Comparison of ENCODE assay signal across 18 cellular contexts in the genomic region with DNA sequence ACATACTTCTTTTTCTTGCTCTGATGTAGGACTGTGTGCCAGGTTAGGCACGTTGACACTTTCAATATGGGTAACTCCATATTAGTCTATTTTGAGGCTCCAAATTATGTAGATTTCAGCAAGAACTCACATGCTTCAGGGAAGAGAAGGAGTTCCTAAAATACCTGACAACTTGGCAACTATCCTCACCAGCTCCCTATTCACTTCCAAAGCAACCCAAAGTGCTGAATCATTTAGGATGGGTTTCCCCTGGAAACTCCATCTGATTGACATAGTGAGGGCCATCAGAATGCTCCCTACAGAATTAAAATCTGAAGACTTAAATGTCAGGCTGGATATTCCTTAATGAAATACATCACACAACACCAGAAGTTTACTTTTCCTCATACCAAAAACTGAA. TPM values are rescaled to one million over a fixed set of nuclear protein-coding genes. Genes with fewer than 3 reads are reported as not detected.
DNase-seq lines count a peak whose midpoint lies in the region; ATAC-seq, FAIRE-seq and TF ChIP-seq lines count a peak whose summit lies in the region.
"Had no signal": no experiment of that assay in that cellular context is flagged by ENCODE, and none has a peak within 500 bp of the region (broad histone marks: within the 10 kb centered on the region; RNA-seq: fewer than 3 reads in every experiment).

No MANE protein-coding gene starts in this region.

- no peak overlapping the region for H3K27ac ChIP-seq in CD8-positive, alpha-beta T cell (ENCODE audit: low read depth, low read length)
- H3K27ac ChIP-seq in IMR-90 (ENCODE audit: insufficient read depth, low read length) (no peak overlapping the region), keratinocyte (ENCODE audit: control insufficient read depth, insufficient read depth, low read length) (peak overlapping the region; percentile 59), A673 (ENCODE audit: low read depth, low read length, poor library complexity, severe bottlenecking) (no peak overlapping the region)

- no peaks in the 10 kb centered on the region for H3K27me3 ChIP-seq in CD8-positive, alpha-beta T cell (ENCODE audit: insufficient read depth, low read length)
- H3K27me3 ChIP-seq in IMR-90 (ENCODE audit: control insufficient read depth, insufficient read depth, low read length) (no peaks in the 10 kb centered on the region), keratinocyte (ENCODE audit: control insufficient read depth, extremely low read depth, insufficient read depth, low read length) (no peaks in the 10 kb centered on the region), A673 (replicated peaks; ENCODE audit: insufficient read depth, low read depth, low read length, poor library complexity) (no peaks in the 10 kb centered on the region)

- no peak overlapping the region for H2BK15ac ChIP-seq in IMR-90 (ENCODE audit: low read depth, low read length)

- no peaks in the 10 kb centered on the region for H3K9me3 Mint-ChIP-seq in CD8-positive, alpha-beta T cell
- no peaks in the 10 kb centered on the region for H3K9me3 Mint-ChIP-seq in effector memory CD8-positive, alpha-beta T cell
- H3K9me3 Mint-ChIP-seq in stimulated activated naive CD8-positive, alpha-beta T cell treated with anti-CD3 and anti-CD28 coated beads, Interleukin-15, amount 100 ng/mL, for 72 hours = no peaks in the 10 kb centered on the region

- ATAC-seq in CD8-positive, alpha-beta T cell = no peak
- ATAC-seq in IMR-90 (ENCODE audit: low read depth) = no peak
- ATAC-seq in effector memory CD8-positive, alpha-beta T cell (replicated peaks) = peak; percentile 41
- no peak for ATAC-seq in stimulated activated naive CD8-positive, alpha-beta T cell treated with anti-CD3 and anti-CD28 coated beads, Interleukin-15, amount 100 ng/mL, for 72 hours
- ATAC-seq in GM18861 (IDR thresholded peaks at IDR 0.05; ENCODE audit: unreplicated experiment) = no peak

- H3K4me2 ChIP-seq in IMR-90 (ENCODE audit: low read depth, low read length) (no peak overlapping the region), keratinocyte (ENCODE audit: control insufficient read depth, extremely low read depth, insufficient read depth, low read depth, low read length) (peak overlapping the region; percentile 54)

- no peaks in the 10 kb centered on the region for H3K27me3 Mint-ChIP-seq in CD8-positive, alpha-beta T cell (ENCODE audit: low read depth)
- H3K27me3 Mint-ChIP-seq in effector memory CD8-positive, alpha-beta T cell = no peaks in the 10 kb centered on the region
- no peaks in the 10 kb centered on the region for H3K27me3 Mint-ChIP-seq in stimulated activated naive CD8-positive, alpha-beta T cell treated with anti-CD3 and anti-CD28 coated beads, Interleukin-15, amount 100 ng/mL, for 72 hours

- H2BK120ac ChIP-seq in IMR-90 (ENCODE audit: low read depth, low read length) = no peak overlapping the region

- no peak overlapping the region for H3K18ac ChIP-seq in IMR-90 (ENCODE audit: low read depth, low read length)

- CTCF ChIA-PET in CD8-positive, alpha-beta T cell (lab: Charles Lee) = interaction anchor here (1.6 kb wide), 1 partner anchor 21 kb away, joined by 3 read pairs; no protein-coding TSS in a partner anchor
- CTCF ChIA-PET in IMR-90 (lab: Yijun Ruan, JAX) = no interaction called here
- CTCF ChIA-PET in A673 (lab: Charles Lee) = no interaction called here

- TF ChIP-seq CTCF in CD8-positive, alpha-beta T cell (IDR thresholded peaks at IDR 0.05) = no peak
- TF ChIP-seq CTCF in IMR-90 (conservative IDR thresholded peaks at IDR 0.05; ENCODE audit: low read depth, low read length) (no peak), keratinocyte (optimal IDR thresholded peaks at IDR 0.05 in 1 of 3, IDR thresholded peaks at IDR 0.05 in 1 of 3, conservative IDR thresholded peaks at IDR 0.05 in 1 of 3; ENCODE audit: extremely low read depth in 1 of 3, insufficient read depth in 2 of 3, low read length in 3 of 3) (no peak), A673 (conservative IDR thresholded peaks at IDR 0.05; ENCODE audit: low read depth, low read length) (no peak)

- no peaks in the 10 kb centered on the region for H3K9me3 ChIP-seq in CD8-positive, alpha-beta T cell (ENCODE audit: low read length)
- no peaks in the 10 kb centered on the region for H3K9me3 ChIP-seq in IMR-90 (ENCODE audit: control insufficient read depth, insufficient read depth, low read length)
- H3K9me3 ChIP-seq in keratinocyte (ENCODE audit: control insufficient read depth, low read depth, low read length) = no peaks in the 10 kb centered on the region
- no peaks in the 10 kb centered on the region for H3K9me3 ChIP-seq in A673 (ENCODE audit: low read depth, low read length, poor library complexity, severe bottlenecking)

- TF ChIP-seq POLR2A in IMR-90 (IDR thresholded peaks at IDR 0.05; ENCODE audit: low read depth, low read length) = no peak

- H4K20me1 ChIP-seq in IMR-90 (ENCODE audit: insufficient read depth, low read length) = no peaks in the 10 kb centered on the region; the same call in 1 of the 2 replicates
- H4K20me1 ChIP-seq in keratinocyte (ENCODE audit: control insufficient read depth, extremely low read depth, insufficient read depth, low read length) = no peaks in the 10 kb centered on the region

- H3K56ac ChIP-seq in IMR-90 (ENCODE audit: extremely low read depth, insufficient read depth, low read length) = no peak overlapping the region

- H4K5ac ChIP-seq in IMR-90 (ENCODE audit: low read depth, low read length) = no peak overlapping the region

- no peak overlapping the region for H2AK9ac ChIP-seq in IMR-90 (replicated peaks; ENCODE audit: low read depth, low read length, poor library complexity)

- FAIRE-seq in keratinocyte (lab: Jason Lieb, UNC) = no peak
- FAIRE-seq: GM12891 had no signal

- intact Hi-C loops in CD8-positive, alpha-beta T cell (cut with DNase I, micrococcal nuclease) = no loop called here
- intact Hi-C loops in IMR-90 (cut with micrococcal nuclease) (no loop called here), A673 (cut with micrococcal nuclease; ENCODE audit: unreplicated experiment) (no loop called here)

- H3K36me3 Mint-ChIP-seq in CD8-positive, alpha-beta T cell = peaks cover 80% of the 10 kb centered on the region
- peaks cover 19% of the 10 kb centered on the region for H3K36me3 Mint-ChIP-seq in effector memory CD8-positive, alpha-beta T cell (ENCODE audit: insufficient read depth)

- H3K36me3 ChIP-seq in CD8-positive, alpha-beta T cell (ENCODE audit: insufficient read depth, low read length) = peaks cover 21% of the 10 kb centered on the region
- peaks cover 16% of the 10 kb centered on the region for H3K36me3 ChIP-seq in IMR-90 (ENCODE audit: control insufficient read depth, insufficient read depth, low read length)
- H3K36me3 ChIP-seq in keratinocyte (ENCODE audit: control insufficient read depth in 2 of 2, extremely low read depth in 1 of 2, insufficient read depth in 2 of 2, low read length in 2 of 2) = peaks cover 9 to 13% of the 10 kb centered on the region in 2 experiments
- no peaks in the 10 kb centered on the region for H3K36me3 ChIP-seq in A673 (ENCODE audit: insufficient read depth, low read length, poor library complexity, severe bottlenecking)

- no peak overlapping the region for H3K14ac ChIP-seq in IMR-90 (replicated peaks; ENCODE audit: low read depth, low read length)

- peak overlapping the region; percentile 83 for H3K27ac Mint-ChIP-seq in CD8-positive, alpha-beta T cell
- H3K27ac Mint-ChIP-seq in effector memory CD8-positive, alpha-beta T cell = peak overlapping the region in 1 of 2 donors; percentile 62
- H3K27ac Mint-ChIP-seq in stimulated activated naive CD8-positive, alpha-beta T cell treated with anti-CD3 and anti-CD28 coated beads, Interleukin-15, amount 100 ng/mL, for 72 hours = peak overlapping the region in 1 of 2 donors; percentile 3
- H3K27ac Mint-ChIP-seq: B cell had no signal

- H2BK5ac ChIP-seq in IMR-90 (ENCODE audit: low read depth, low read length, poor library complexity, severe bottlenecking) = no peak overlapping the region

- H3K79me2 ChIP-seq in keratinocyte (ENCODE audit: control insufficient read depth, insufficient read depth, low read length) = no peaks in the 10 kb centered on the region

- H2AK5ac ChIP-seq in IMR-90 (ENCODE audit: low read depth, low read length) = no peak overlapping the region

- WGBS in IMR-90 (ENCODE audit: extremely low coverage in 2 of 2, insufficient read length in 1 of 2), 2 experiments = no CpG with 5 or more reads among the region's 1 CpG

- no peak overlapping the region for H3K4me3 ChIP-seq in CD8-positive, alpha-beta T cell (ENCODE audit: low read depth, low read length)
- H3K4me3 ChIP-seq in IMR-90 (ENCODE audit: insufficient read depth, low read depth, low read length) (no peak overlapping the region), keratinocyte (ENCODE audit: control insufficient read depth in 2 of 3, extremely low read depth in 1 of 3, insufficient read depth in 2 of 3, low read depth in 1 of 3, low read length in 3 of 3) (no peak overlapping the region), A673 (ENCODE audit: low read depth, low read length, poor library complexity, severe bottlenecking) (no peak overlapping the region)

- no peak overlapping the region for H2AFZ ChIP-seq in IMR-90 (replicated peaks; ENCODE audit: low read length, poor library complexity)
- H2AFZ ChIP-seq in keratinocyte (ENCODE audit: control insufficient read depth, low read length) = no peak overlapping the region

- H3K23ac ChIP-seq in IMR-90 (ENCODE audit: low read depth, low read length) = no peak overlapping the region

- no peak overlapping the region for H3K4ac ChIP-seq in IMR-90 (ENCODE audit: low read depth, low read length)

- dilution Hi-C loops in IMR-90 (cut with HindIII; ENCODE audit: low sequenced_read_pairs, unreplicated experiment) = no loop called here
- dilution Hi-C loops in keratinocyte (cut with MboI; ENCODE audit: extremely low pct_ligation_motif_present, low sequenced_read_pairs) = no loop called here

- no peak overlapping the region for H3K4me3 Mint-ChIP-seq in CD8-positive, alpha-beta T cell
- no peak overlapping the region for H3K4me3 Mint-ChIP-seq in effector memory CD8-positive, alpha-beta T cell
- no peak overlapping the region for H3K4me3 Mint-ChIP-seq in stimulated activated naive CD8-positive, alpha-beta T cell treated with anti-CD3 and anti-CD28 coated beads, Interleukin-15, amount 100 ng/mL, for 72 hours
- H3K4me3 Mint-ChIP-seq: B cell had no signal

- H2BK20ac ChIP-seq in IMR-90 (ENCODE audit: low read depth, low read length) = no peak overlapping the region

- TF ChIP-seq RAD21 in IMR-90 (IDR thresholded peaks at IDR 0.05; ENCODE audit: low read length) = no peak

- BruUV-seq in IMR-90 (replicated peaks; lab: Mats Ljungman, UMichigan) = no TSS peak
- no TSS peak for BruUV-seq in A673 (replicated peaks; lab: Mats Ljungman, UMichigan)

- H4K91ac ChIP-seq in IMR-90 (ENCODE audit: insufficient read depth, low read depth, low read length) = no peak overlapping the region

- peaks cover 7% of the 10 kb centered on the region for H3K4me1 Mint-ChIP-seq in CD8-positive, alpha-beta T cell (ENCODE audit: low read depth)
- peaks cover 4 to 18% of the 10 kb centered on the region in 2 donors for H3K4me1 Mint-ChIP-seq in effector memory CD8-positive, alpha-beta T cell (ENCODE audit: low read depth in 2 of 2)
- peaks cover 15% of the 10 kb centered on the region for H3K4me1 Mint-ChIP-seq in stimulated activated naive CD8-positive, alpha-beta T cell treated with anti-CD3 and anti-CD28 coated beads, Interleukin-15, amount 100 ng/mL, for 72 hours
- H3K4me1 Mint-ChIP-seq: B cell had no signal

- in situ Hi-C loops in IMR-90 (cut with MboI; ENCODE audit: low sequenced_read_pairs) = no loop called here

- H3K9me1 ChIP-seq in IMR-90 (ENCODE audit: insufficient read depth, low read length) (peaks cover 10% of the 10 kb centered on the region), keratinocyte (ENCODE audit: control insufficient read depth, extremely low read depth, insufficient read depth, low read length) (no peaks in the 10 kb centered on the region)

- POLR2A ChIA-PET in CD8-positive, alpha-beta T cell (lab: Charles Lee) = interaction anchor here (0.6 to 1.0 kb wide), 3 partner anchors 17 to 33 kb away, joined by 3 to 5 read pairs (median 3); partner anchors contain the start of gene NFU1
- POLR2A ChIA-PET in IMR-90 (lab: Charles Lee; ENCODE audit: unreplicated experiment) = no interaction called here
- POLR2A ChIA-PET in A673 (lab: Charles Lee; ENCODE audit: low non-redundant PET) = interaction anchor here (0.6 kb wide), 1 partner anchor 373 kb away, joined by 4 read pairs; no protein-coding TSS in a partner anchor

- H4K8ac ChIP-seq in IMR-90 (ENCODE audit: low read depth in 2 of 2, low read length in 2 of 2) = no peak overlapping the region

- no peak for DNase-seq in CD8-positive, alpha-beta T cell
- DNase-seq in IMR-90 (peak; percentile 12), keratinocyte (ENCODE audit: low read depth, low spot score) (no peak), NCI-H2227 (lab: John Stamatoyannopoulos, UW; ENCODE audit: unreplicated experiment) (no peak), A673 (ENCODE audit: low spot score) (no peak)
- DNase-seq in effector memory CD8-positive, alpha-beta T cell = no peak
- no peak for DNase-seq in stimulated activated naive CD8-positive, alpha-beta T cell treated with anti-CD3 and anti-CD28 coated beads, Interleukin-15, amount 100 ng/mL, for 72 hours
- DNase-seq: DND-41, GDM1, Karpas-422, NCI-H1105, NCI-H1694, NCI-H446, NCI-H69, SHP77 treated with DMSO at 0.1 percent for 48 hours had no signal

- H3K4me1 ChIP-seq in CD8-positive, alpha-beta T cell (ENCODE audit: insufficient read depth, low read length) = no peaks in the 10 kb centered on the region
- no peaks in the 10 kb centered on the region for H3K4me1 ChIP-seq in IMR-90 (ENCODE audit: control insufficient read depth, insufficient read depth, low read length)
- H3K4me1 ChIP-seq in keratinocyte (ENCODE audit: control insufficient read depth, extremely low read depth, insufficient read depth, low read length) = peaks cover 22% of the 10 kb centered on the region
- H3K4me1 ChIP-seq in A673 (ENCODE audit: insufficient read depth, low read length, poor library complexity, severe bottlenecking) = no peaks in the 10 kb centered on the region

- H3K9ac ChIP-seq in IMR-90 (ENCODE audit: low read depth, low read length) (no peak overlapping the region), keratinocyte (ENCODE audit: control insufficient read depth, extremely low read depth, insufficient read depth, low read length) (no peak overlapping the region)

- peaks cover 3 to 31% of the 10 kb centered on the region in 2 experiments; a peak in 3 of 4 replicates for H3K79me1 ChIP-seq in IMR-90 (ENCODE audit: low read depth in 1 of 2, low read length in 2 of 2)

RNA-seq across cellular contexts. Expression of gene NFU1, which starts 32.5 kb away (rescaled TPM):
- 10 to 100 TPM; 28.4 to 33.8 TPM for total RNA-seq in CD8-positive, alpha-beta T cell
- total RNA-seq in IMR-90 (2012; rRNA removed) = 24.0 and 40.0 TPM in 2 replicates
- polyA plus RNA-seq in IMR-90 (2012; rRNA removed) = 32.2 and 32.4 TPM in 2 replicates
- polyA plus RNA-seq in IMR-90 (2012; cell fraction: cytosol; rRNA removed) = 9.3 and 15.4 TPM in 2 replicates
- polyA plus RNA-seq in IMR-90 (2012; cell fraction: nucleus; rRNA removed; ENCODE audit: low replicate concordance) = 3.0 and 16.0 TPM in 2 replicates
- 28.0 to 53.7 TPM (median 30.1 TPM) in 3 replicates for polyA plus RNA-seq in keratinocyte
- polyA plus RNA-seq in keratinocyte (2011; ENCODE audit: low read depth) = 147 TPM
- polyA plus RNA-seq in keratinocyte (2011; cell fraction: cytosol; rRNA removed) = 38.5 and 75.0 TPM in 2 replicates
- 16.6 and 24.9 TPM in 2 replicates for polyA plus RNA-seq in keratinocyte (2011; cell fraction: nucleus; rRNA removed)
- polyA plus RNA-seq in keratinocyte (2012; ENCODE audit: low replicate concordance) = 17.1 and 49.9 TPM in 2 replicates
- 1.6 to 15.2 TPM (median 5.7 TPM) in 3 replicates for polyA minus RNA-seq in keratinocyte
- polyA minus RNA-seq in keratinocyte (2011; cell fraction: cytosol; rRNA and poly(A)+ RNA removed) = 17.6 TPM
- polyA minus RNA-seq in keratinocyte (2011; cell fraction: nucleus; rRNA and poly(A)+ RNA removed) = 1.9 and 5.7 TPM in 2 replicates
- 54.3 and 65.4 TPM in 2 replicates for total RNA-seq in A673 (2021)
